In the genomic region with DNA sequence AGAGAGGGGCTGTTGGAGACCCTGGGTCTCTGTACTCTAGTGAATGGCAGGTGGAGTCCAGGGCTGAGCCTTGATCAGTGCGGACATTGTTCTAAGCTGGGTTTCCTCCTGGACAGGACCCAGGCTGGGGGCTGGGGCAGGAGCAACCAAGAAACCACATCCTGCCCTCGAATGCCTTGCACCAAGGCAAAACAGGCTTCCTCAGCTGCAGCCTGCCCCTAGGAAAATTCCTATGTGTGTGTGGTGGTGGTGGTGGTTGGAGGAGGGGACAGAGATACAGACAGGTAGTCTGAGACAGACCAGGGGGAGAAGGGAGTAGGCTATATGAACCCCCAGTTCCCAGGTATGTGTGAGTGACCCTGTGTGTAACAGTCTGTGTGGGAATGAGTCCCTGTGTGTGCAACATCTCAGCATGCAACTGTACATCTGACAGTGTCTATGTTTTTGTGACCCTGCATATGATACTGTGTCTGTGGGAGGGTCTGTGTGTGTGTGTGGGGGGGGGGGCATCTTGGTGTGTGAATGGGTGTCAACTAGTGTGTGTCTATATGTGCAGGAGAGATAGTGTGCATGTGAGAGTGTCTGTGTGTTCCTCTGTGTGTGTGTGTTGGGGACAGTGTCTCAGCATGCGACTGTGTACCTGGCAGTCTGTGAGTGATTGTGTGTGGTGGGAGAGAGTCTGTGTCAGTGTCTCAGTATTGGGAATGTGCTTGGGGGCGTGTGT, we compare ENCODE assay signal across 14 cellular contexts. TPM values are rescaled to one million over a fixed set of nuclear protein-coding genes. Genes with fewer than 3 reads are reported as not detected.
DNase-seq lines count a peak whose midpoint lies in the region; ATAC-seq and TF ChIP-seq lines count a peak whose summit lies in the region.
"Had no signal": no experiment of that assay in that cellular context is flagged by ENCODE, and none has a peak within 500 bp of the region (broad histone marks: within the 10 kb centered on the region; RNA-seq: fewer than 3 reads in every experiment).

No MANE protein-coding gene starts in this region.

- ATAC-seq in activated naive CD8-positive, alpha-beta T cell treated with anti-CD3 and anti-CD28 coated beads, Interleukin-2, amount 50 U/mL, for 24 hours: no peak
- ATAC-seq in natural killer cell treated with Interleukin-12 subunit alpha and Interleukin-12 subunit beta and Interleukin-15 and Interleukin-18, amount 100 ng/mL, for 72 hours: peak; percentile 54 to 55
- no peak for ATAC-seq in HG03520 (IDR thresholded peaks at IDR 0.05; ENCODE audit: unreplicated experiment)
- ATAC-seq: gastrocnemius medialis, HCT116, HepG2 had no signal

- peak overlapping the region; percentile 77 for H3K4me3 Mint-ChIP-seq in activated naive CD8-positive, alpha-beta T cell treated with anti-CD3 and anti-CD28 coated beads, Interleukin-2, amount 50 U/mL, for 24 hours
- H3K4me3 Mint-ChIP-seq in natural killer cell treated with Interleukin-12 subunit alpha and Interleukin-12 subunit beta and Interleukin-15 and Interleukin-18, amount 100 ng/mL, for 72 hours: peak overlapping the region; percentile 79
- no peak overlapping the region for H3K4me3 Mint-ChIP-seq in activated CD4-positive, alpha-beta memory T cell treated with anti-CD3 and anti-CD28 coated beads for 36 hours
- H3K4me3 Mint-ChIP-seq: activated T-helper 1 cell treated with anti-CD3 and anti-CD28 coated beads, Interleukin-12 subunit alpha, Interleukin-12 subunit beta, Interleukin-2, Interleukin-4 antibody, amounts not matched to agents 30 ng/mL and 10 ng/mL and 1 ng/mL, durations not matched to agents 14 hours and 24 hours and 36 hours; CD8-positive, alpha-beta memory T cell had no signal

- H4K20me1 ChIP-seq in Loucy (ENCODE audit: insufficient read depth, low read length, poor library complexity, severe bottlenecking): peaks cover 4% of the 10 kb centered on the region

- TF ChIP-seq CTCF in Loucy (conservative IDR thresholded peaks at IDR 0.05; ENCODE audit: low read length): no peak

- H3K36me3 Mint-ChIP-seq in activated naive CD8-positive, alpha-beta T cell treated with anti-CD3 and anti-CD28 coated beads, Interleukin-2, amount 50 U/mL, for 24 hours (ENCODE audit: low read depth): peaks cover 4% of the 10 kb centered on the region
- H3K36me3 Mint-ChIP-seq in natural killer cell treated with Interleukin-12 subunit alpha and Interleukin-12 subunit beta and Interleukin-15 and Interleukin-18, amount 100 ng/mL, for 72 hours: no peaks in the 10 kb centered on the region
- no peaks in the 10 kb centered on the region for H3K36me3 Mint-ChIP-seq in activated CD4-positive, alpha-beta memory T cell treated with anti-CD3 and anti-CD28 coated beads for 36 hours
- H3K36me3 Mint-ChIP-seq: CD8-positive, alpha-beta memory T cell had no signal

- H3K9ac ChIP-seq in Loucy (ENCODE audit: low read depth, low read length, poor library complexity, severe bottlenecking): peak overlapping the region; percentile 49

- no peaks in the 10 kb centered on the region for H3K36me3 ChIP-seq in Loucy (ENCODE audit: insufficient read depth, low read length)
- H3K36me3 ChIP-seq: gastrocnemius medialis, SJSA1 had no signal

- H3K27me3 Mint-ChIP-seq in activated naive CD8-positive, alpha-beta T cell treated with anti-CD3 and anti-CD28 coated beads, Interleukin-2, amount 50 U/mL, for 24 hours: peaks cover 39% of the 10 kb centered on the region
- H3K27me3 Mint-ChIP-seq in natural killer cell treated with Interleukin-12 subunit alpha and Interleukin-12 subunit beta and Interleukin-15 and Interleukin-18, amount 100 ng/mL, for 72 hours: peaks cover 16 to 27% of the 10 kb centered on the region in 2 donors
- H3K27me3 Mint-ChIP-seq in activated CD4-positive, alpha-beta memory T cell treated with anti-CD3 and anti-CD28 coated beads for 36 hours: peaks cover 47% of the 10 kb centered on the region

- H3K9me3 Mint-ChIP-seq in activated naive CD8-positive, alpha-beta T cell treated with anti-CD3 and anti-CD28 coated beads, Interleukin-2, amount 50 U/mL, for 24 hours: no peaks in the 10 kb centered on the region
- no peaks in the 10 kb centered on the region for H3K9me3 Mint-ChIP-seq in natural killer cell treated with Interleukin-12 subunit alpha and Interleukin-12 subunit beta and Interleukin-15 and Interleukin-18, amount 100 ng/mL, for 72 hours
- no peaks in the 10 kb centered on the region for H3K9me3 Mint-ChIP-seq in activated CD4-positive, alpha-beta memory T cell treated with anti-CD3 and anti-CD28 coated beads for 36 hours
- H3K9me3 Mint-ChIP-seq: activated T-helper 1 cell treated with anti-CD3 and anti-CD28 coated beads, Interleukin-12 subunit alpha, Interleukin-12 subunit beta, Interleukin-2, Interleukin-4 antibody, amounts not matched to agents 30 ng/mL and 10 ng/mL and 1 ng/mL, durations not matched to agents 14 hours and 24 hours and 36 hours; CD8-positive, alpha-beta memory T cell had no signal

- H3F3A ChIP-seq in Loucy (ENCODE audit: low read depth): no peaks in the 10 kb centered on the region

- CTCF ChIA-PET in activated CD4-positive, alpha-beta memory T cell treated with anti-CD3 and anti-CD28 coated beads for 36 hours (lab: Charles Lee): interaction anchor here (1.1 kb wide), 1 partner anchor 20 kb away, joined by 3 read pairs; no protein-coding TSS in a partner anchor

- H3K4me1 Mint-ChIP-seq in activated naive CD8-positive, alpha-beta T cell treated with anti-CD3 and anti-CD28 coated beads, Interleukin-2, amount 50 U/mL, for 24 hours: peaks cover 32% of the 10 kb centered on the region
- H3K4me1 Mint-ChIP-seq in natural killer cell treated with Interleukin-12 subunit alpha and Interleukin-12 subunit beta and Interleukin-15 and Interleukin-18, amount 100 ng/mL, for 72 hours (ENCODE audit: low read depth in 2 of 2): peaks cover 36 to 44% of the 10 kb centered on the region in 2 donors
- peaks cover 22% of the 10 kb centered on the region for H3K4me1 Mint-ChIP-seq in activated CD4-positive, alpha-beta memory T cell treated with anti-CD3 and anti-CD28 coated beads for 36 hours (ENCODE audit: low read depth)

- H2AFZ ChIP-seq in Loucy (ENCODE audit: low read length): no peak overlapping the region

- no peaks in the 10 kb centered on the region for H3K9me2 ChIP-seq in Loucy (replicated peaks; ENCODE audit: low read depth, low read length)

- H3K79me2 ChIP-seq in Loucy (ENCODE audit: insufficient read depth, low read length): peaks cover 41% of the 10 kb centered on the region

- DNase-seq in EH (ENCODE audit: low read depth) (peak; percentile 6), superior temporal gyrus (ENCODE audit: extremely low spot score) (no peak)
- peak; percentile 16 for DNase-seq in activated naive CD8-positive, alpha-beta T cell treated with anti-CD3 and anti-CD28 coated beads, Interleukin-2, amount 50 U/mL, for 24 hours
- DNase-seq in natural killer cell treated with Interleukin-12 subunit alpha and Interleukin-12 subunit beta and Interleukin-15 and Interleukin-18, amount 100 ng/mL, for 72 hours (ENCODE audit: low spot score): no peak
- DNase-seq in activated CD4-positive, alpha-beta memory T cell treated with anti-CD3 and anti-CD28 coated beads for 36 hours: no peak
- DNase-seq: CD8-positive, alpha-beta memory T cell; gastrocnemius medialis had no signal

- H3K9me3 ChIP-seq in Loucy (ENCODE audit: insufficient read depth, low read depth, low read length): no peaks in the 10 kb centered on the region
- H3K9me3 ChIP-seq: gastrocnemius medialis, SJSA1 had no signal

- peak overlapping the region; percentile 63 for H3K27ac Mint-ChIP-seq in activated naive CD8-positive, alpha-beta T cell treated with anti-CD3 and anti-CD28 coated beads, Interleukin-2, amount 50 U/mL, for 24 hours
- H3K27ac Mint-ChIP-seq in natural killer cell treated with Interleukin-12 subunit alpha and Interleukin-12 subunit beta and Interleukin-15 and Interleukin-18, amount 100 ng/mL, for 72 hours: peak overlapping the region; percentile 5 to 55
- no peak overlapping the region for H3K27ac Mint-ChIP-seq in activated CD4-positive, alpha-beta memory T cell treated with anti-CD3 and anti-CD28 coated beads for 36 hours
- H3K27ac Mint-ChIP-seq: activated T-helper 1 cell treated with anti-CD3 and anti-CD28 coated beads, Interleukin-12 subunit alpha, Interleukin-12 subunit beta, Interleukin-2, Interleukin-4 antibody, amounts not matched to agents 30 ng/mL and 10 ng/mL and 1 ng/mL, durations not matched to agents 14 hours and 24 hours and 36 hours had no signal

- intact Hi-C loops in activated CD4-positive, alpha-beta memory T cell treated with anti-CD3 and anti-CD28 coated beads for 36 hours (cut with micrococcal nuclease): no loop called here

- H3K27me3 ChIP-seq in Loucy (ENCODE audit: insufficient read depth, low read length, poor library complexity, severe bottlenecking): no peaks in the 10 kb centered on the region

- POLR2A ChIA-PET in activated CD4-positive, alpha-beta memory T cell treated with anti-CD3 and anti-CD28 coated beads for 36 hours (lab: Charles Lee): no interaction called here

- H3K4me1 ChIP-seq in Loucy (ENCODE audit: insufficient read depth, low read length, poor library complexity, severe bottlenecking): peaks cover 58% of the 10 kb centered on the region
- H3K4me1 ChIP-seq: gastrocnemius medialis, SJSA1 had no signal

- peak overlapping the region; percentile 77 for H3K4me3 ChIP-seq in Loucy (ENCODE audit: low read length, poor library complexity, severe bottlenecking)
- H3K4me3 ChIP-seq: gastrocnemius medialis, SJSA1 had no signal

- peak overlapping the region; percentile 76 for H3K4me2 ChIP-seq in Loucy (ENCODE audit: low read depth, low read length, poor library complexity, severe bottlenecking)

RNA-seq across cellular contexts. Expression of a gene that starts 3.0 kb away (rescaled TPM):
- total RNA-seq in natural killer cell treated with Interleukin-12 subunit alpha and Interleukin-12 subunit beta and Interleukin-15 and Interleukin-18, amount 100 ng/mL, for 72 hours: not detected
- under 1 TPM in 1 of 2 experiments, not detected in 1; 0.07 TPM for total RNA-seq in activated CD4-positive, alpha-beta memory T cell treated with anti-CD3 and anti-CD28 coated beads for 36 hours
- total RNA-seq: CD8-positive, alpha-beta memory T cell; endothelial cell of umbilical vein; gastrocnemius medialis; HepG2; SJSA1 had no signal

Comparison
In these comparisons a context has a peak if more than half of its experiments do, and no peak if none do; other contexts are left out.
1. DNase-seq: peak in EH (single experiment) and activated naive CD8-positive, alpha-beta T cell treated with anti-CD3 and anti-CD28 coated beads, Interleukin-2, amount 50 U/mL, for 24 hours (single experiment); none in natural killer cell treated with Interleukin-12 subunit alpha and Interleukin-12 subunit beta and Interleukin-15 and Interleukin-18, amount 100 ng/mL, for 72 hours (single experiment), activated CD4-positive, alpha-beta memory T cell treated with anti-CD3 and anti-CD28 coated beads for 36 hours (single experiment) and superior temporal gyrus (single experiment).
2. ATAC-seq: peak in natural killer cell treated with Interleukin-12 subunit alpha and Interleukin-12 subunit beta and Interleukin-15 and Interleukin-18, amount 100 ng/mL, for 72 hours (2 of 2); none in activated naive CD8-positive, alpha-beta T cell treated with anti-CD3 and anti-CD28 coated beads, Interleukin-2, amount 50 U/mL, for 24 hours (single experiment) and HG03520 (single experiment).